Comparison of ENCODE assay signal across 14 cellular contexts in genomic region chr14:96086032-96086431, GRCh38. TPM values are rescaled to one million over a fixed set of nuclear protein-coding genes. Genes with fewer than 3 reads are reported as not detected.
DNase-seq lines count a peak whose midpoint lies in the region; ATAC-seq, FAIRE-seq and TF ChIP-seq lines count a peak whose summit lies in the region.
"Had no signal": no experiment of that assay in that cellular context is flagged by ENCODE, and none has a peak within 500 bp of the region (broad histone marks: within the 10 kb centered on the region; RNA-seq: fewer than 3 reads in every experiment).

No MANE protein-coding gene starts in this region.

- TF ChIP-seq CTCF in brain microvascular endothelial cell (IDR thresholded peaks at IDR 0.05; ENCODE audit: low read depth, low read length, missing control alignments) (no peak), keratinocyte (optimal IDR thresholded peaks at IDR 0.05 in 1 of 3, IDR thresholded peaks at IDR 0.05 in 1 of 3, conservative IDR thresholded peaks at IDR 0.05 in 1 of 3; ENCODE audit: extremely low read depth in 1 of 3, insufficient read depth in 2 of 3, low read length in 3 of 3) (no peak), endothelial cell (IDR thresholded peaks at IDR 0.05; ENCODE audit: unreplicated experiment) (no peak)

- peaks cover 4% of the 10 kb centered on the region for H3K27me3 Mint-ChIP-seq in endothelial cell (ENCODE audit: unreplicated experiment)

- H3K4me3 ChIP-seq in brain microvascular endothelial cell (ENCODE audit: low read depth, low read length) (no peak overlapping the region), keratinocyte (ENCODE audit: control insufficient read depth in 2 of 3, extremely low read depth in 1 of 3, insufficient read depth in 2 of 3, low read depth in 1 of 3, low read length in 3 of 3) (no peak overlapping the region)
- H3K4me3 ChIP-seq: esophagus squamous epithelium, pancreas had no signal

- no peak overlapping the region for H3K27ac Mint-ChIP-seq in endothelial cell (ENCODE audit: unreplicated experiment)
- peak overlapping the region in 1 of 2 donors; percentile 5 for H3K27ac Mint-ChIP-seq in activated naive CD4-positive, alpha-beta T cell treated with anti-CD3 and anti-CD28 coated beads, Interleukin-2, amount 50 U/mL, for 72 hours

- ATAC-seq in activated naive CD4-positive, alpha-beta T cell treated with anti-CD3 and anti-CD28 coated beads, Interleukin-2, amount 50 U/mL, for 72 hours: no peak
- ATAC-seq: Panc1, pancreas had no signal

- no peaks in the 10 kb centered on the region for H3K36me3 ChIP-seq in brain microvascular endothelial cell (replicated peaks)
- H3K36me3 ChIP-seq in keratinocyte (ENCODE audit: control insufficient read depth in 2 of 2, extremely low read depth in 1 of 2, insufficient read depth in 2 of 2, low read length in 2 of 2): no peaks in the 10 kb centered on the region
- H3K36me3 ChIP-seq: pancreas had no signal

- no peaks in the 10 kb centered on the region for H3K9me3 Mint-ChIP-seq in endothelial cell (ENCODE audit: unreplicated experiment)
- H3K9me3 Mint-ChIP-seq in activated naive CD4-positive, alpha-beta T cell treated with anti-CD3 and anti-CD28 coated beads, Interleukin-2, amount 50 U/mL, for 72 hours: no peaks in the 10 kb centered on the region

- FAIRE-seq in keratinocyte (lab: Jason Lieb, UNC): peak; percentile 64
- FAIRE-seq: H1, pancreas had no signal

- H3K4me2 ChIP-seq in keratinocyte (ENCODE audit: control insufficient read depth, extremely low read depth, insufficient read depth, low read depth, low read length): no peak overlapping the region

- no peak overlapping the region for H3K4me3 Mint-ChIP-seq in endothelial cell (ENCODE audit: unreplicated experiment)

- no peaks in the 10 kb centered on the region for H3K79me2 ChIP-seq in keratinocyte (ENCODE audit: control insufficient read depth, insufficient read depth, low read length)

- H3K9ac ChIP-seq in keratinocyte (ENCODE audit: control insufficient read depth, extremely low read depth, insufficient read depth, low read length): no peak overlapping the region

- dilution Hi-C loops in keratinocyte (cut with MboI; ENCODE audit: extremely low pct_ligation_motif_present, low sequenced_read_pairs): no loop called here

- H3K36me3 Mint-ChIP-seq in endothelial cell (ENCODE audit: low read depth, unreplicated experiment): no peaks in the 10 kb centered on the region
- H3K36me3 Mint-ChIP-seq in activated naive CD4-positive, alpha-beta T cell treated with anti-CD3 and anti-CD28 coated beads, Interleukin-2, amount 50 U/mL, for 72 hours: no peaks in the 10 kb centered on the region

- no peaks in the 10 kb centered on the region for H3K9me1 ChIP-seq in keratinocyte (ENCODE audit: control insufficient read depth, extremely low read depth, insufficient read depth, low read length)

- H3K27me3 ChIP-seq in brain microvascular endothelial cell (replicated peaks) (no peaks in the 10 kb centered on the region), keratinocyte (ENCODE audit: control insufficient read depth, extremely low read depth, insufficient read depth, low read length) (peaks cover 16% of the 10 kb centered on the region)
- H3K27me3 ChIP-seq: esophagus squamous epithelium, pancreas had no signal

- H2AFZ ChIP-seq in keratinocyte (ENCODE audit: control insufficient read depth, low read length): no peak overlapping the region

- in situ Hi-C loops in ACHN (cut with HindIII; ENCODE audit: low pct_ligation_motif_present, low pct_unique_long_range_greater_than_20kb, low sequenced_read_pairs) (no loop called here), brain microvascular endothelial cell (cut with HindIII; ENCODE audit: low pct_ligation_motif_present, low sequenced_read_pairs) (no loop called here)

- H3K27ac ChIP-seq in brain microvascular endothelial cell (peak overlapping the region; percentile 53), keratinocyte (ENCODE audit: control insufficient read depth, insufficient read depth, low read length) (no peak overlapping the region)
- H3K27ac ChIP-seq: esophagus squamous epithelium, pancreas had no signal

- H4K20me1 ChIP-seq in keratinocyte (ENCODE audit: control insufficient read depth, extremely low read depth, insufficient read depth, low read length): no peaks in the 10 kb centered on the region

- peaks cover 10% of the 10 kb centered on the region for H3K4me1 ChIP-seq in keratinocyte (ENCODE audit: control insufficient read depth, extremely low read depth, insufficient read depth, low read length)

- H3K9me3 ChIP-seq in keratinocyte (ENCODE audit: control insufficient read depth, low read depth, low read length): no peaks in the 10 kb centered on the region
- H3K9me3 ChIP-seq: esophagus squamous epithelium, pancreas had no signal

- no peaks in the 10 kb centered on the region for H3K4me1 Mint-ChIP-seq in endothelial cell (ENCODE audit: unreplicated experiment)

- DNase-seq in ACHN (peak; percentile 26), HPDE6-E6E7 (ENCODE audit: extremely low spot score) (peak; percentile 69), brain microvascular endothelial cell (peak; percentile 77), keratinocyte (ENCODE audit: low read depth, low spot score) (no peak), OCI-M1 (lab: John Stamatoyannopoulos, UW) (no peak), endothelial cell (ENCODE audit: low spot score) (no peak), inferior parietal cortex (ENCODE audit: extremely low spot score) (no peak)
- DNase-seq in activated naive CD4-positive, alpha-beta T cell treated with anti-CD3 and anti-CD28 coated beads, Interleukin-2, amount 50 U/mL, for 72 hours (ENCODE audit: low spot score in 2 of 2): no peak
- DNase-seq: AML-193; esophagus squamous epithelium; stimulated activated CD4-positive, alpha-beta T cell treated with anti-CD3 and anti-CD28 coated beads, Interleukin-4, amount 100 ng/mL, for 24 hours had no signal

RNA-seq across cellular contexts. Expression of gene C14orf132, which starts 46.9 kb away (rescaled TPM):
- 0.53 to 1.9 TPM (median 1.3 TPM) in 3 replicates for polyA plus RNA-seq in keratinocyte
- polyA plus RNA-seq in keratinocyte (2011; ENCODE audit: low read depth): 0.60 TPM
- 0.57 and 1.3 TPM in 2 replicates for polyA plus RNA-seq in keratinocyte (2011; cell fraction: cytosol; rRNA removed)
- 1.3 and 2.1 TPM in 2 replicates for polyA plus RNA-seq in keratinocyte (2011; cell fraction: nucleus; rRNA removed)
- 0.90 and 1.2 TPM in 2 replicates for polyA plus RNA-seq in keratinocyte (2012; ENCODE audit: low replicate concordance)
- polyA minus RNA-seq in keratinocyte: 1.5 TPM in 3 replicates
- polyA minus RNA-seq in keratinocyte (2011; cell fraction: cytosol; rRNA and poly(A)+ RNA removed): 0.77 TPM
- polyA minus RNA-seq in keratinocyte (2011; cell fraction: nucleus; rRNA and poly(A)+ RNA removed): 1.7 and 2.0 TPM in 2 replicates
- total RNA-seq in endothelial cell (ENCODE audit: unreplicated experiment): 4.4 TPM
- 10 to 100 TPM in 1 of 2 donors, 1 to 10 TPM in 1; 1.9 to 10.4 TPM for total RNA-seq in activated naive CD4-positive, alpha-beta T cell treated with anti-CD3 and anti-CD28 coated beads, Interleukin-2, amount 50 U/mL, for 72 hours

Comparison
In these comparisons a context has a peak if more than half of its experiments do, and no peak if none do; other contexts are left out.
1. DNase-seq: peak in ACHN (single experiment), HPDE6-E6E7 (single experiment) and brain microvascular endothelial cell (single experiment); none in keratinocyte (single experiment), OCI-M1 (single experiment), endothelial cell (single experiment), inferior parietal cortex (single experiment) and activated naive CD4-positive, alpha-beta T cell treated with anti-CD3 and anti-CD28 coated beads, Interleukin-2, amount 50 U/mL, for 72 hours (0 of 2).